ENCODE assay signal across 8 cellular contexts in the genomic region with DNA sequence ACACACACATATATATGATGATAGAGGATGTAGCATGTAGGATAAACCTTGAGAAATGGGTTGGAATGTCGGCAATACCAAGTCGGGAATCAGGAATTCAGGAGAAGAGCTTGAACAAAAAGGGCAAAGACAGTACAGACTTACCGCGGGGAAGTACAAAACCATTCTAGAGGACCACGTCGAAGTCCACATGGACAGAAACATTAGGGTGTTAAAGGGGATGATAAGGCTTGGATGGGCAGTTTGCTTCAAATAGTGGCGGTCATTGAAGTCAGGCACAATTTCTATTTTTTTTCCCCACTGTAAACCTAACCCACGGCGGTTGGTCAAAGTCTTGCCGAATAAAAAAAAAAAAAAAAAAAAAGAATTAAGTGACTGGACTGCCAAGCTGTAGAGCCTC. TPM values are rescaled to one million over a fixed set of nuclear protein-coding genes. Genes with fewer than 3 reads are reported as not detected.
DNase-seq lines count a peak whose midpoint lies in the region; ATAC-seq and TF ChIP-seq lines count a peak whose summit lies in the region.

No MANE protein-coding gene starts in this region.

- intact Hi-C loops in Caco-2 (cut with micrococcal nuclease; ENCODE audit: unreplicated experiment), result loop anchor here (2.0 kb wide), 1 partner anchor 224 kb away; no protein-coding TSS in a partner anchor

- H3K9me3 ChIP-seq in Caco-2 (no peaks in the 10 kb centered on the region), ectodermal cell (ENCODE audit: control insufficient read depth, low read length) (no peaks in the 10 kb centered on the region), neuron (ENCODE audit: low read length) (peaks cover 3% of the 10 kb centered on the region)

- H3K4me3 ChIP-seq in Caco-2 (ENCODE audit: low read depth, low read length) (peak overlapping the region; percentile 86), ectodermal cell (ENCODE audit: insufficient read depth, low read depth, low read length) (peak overlapping the region; percentile 82), neuron (ENCODE audit: low read length) (peak overlapping the region; percentile 57)

- no peaks in the 10 kb centered on the region for H3K27me3 Mint-ChIP-seq in Caco-2 (ENCODE audit: insufficient read depth, unreplicated experiment)

- H3K9me3 Mint-ChIP-seq in Caco-2 (ENCODE audit: unreplicated experiment), result no peaks in the 10 kb centered on the region

- DNase-seq in Caco-2 (peak in 1 of 2 experiments; percentile 3), NCI-H146 (lab: John Stamatoyannopoulos, UW) (peak; percentile 27), LoVo (ENCODE audit: low spot score) (no peak)
- no peak for DNase-seq in stimulated activated CD4-positive, alpha-beta T cell treated with anti-CD3 and anti-CD28 coated beads, Interleukin-2, amount 100 ng/mL, for 48 hours

- CTCF ChIA-PET in Caco-2 (lab: Charles Lee), result interaction anchor here (0.6 kb wide), 1 partner anchor 242 kb away, joined by 3 read pairs; no protein-coding TSS in a partner anchor

- ATAC-seq in GM19328 (IDR thresholded peaks at IDR 0.05; ENCODE audit: unreplicated experiment) (no peak), HG03565 (IDR thresholded peaks at IDR 0.05; ENCODE audit: unreplicated experiment) (no peak)

- no peak for TF ChIP-seq CTCF in Caco-2 (IDR thresholded peaks at IDR 0.05; ENCODE audit: insufficient read depth in 1 of 2, low read depth in 1 of 2, low read length in 1 of 2, severe bottlenecking in 1 of 2, unreplicated experiment in 1 of 2)

- peak overlapping the region; percentile 85 for H2AFZ ChIP-seq in neuron (ENCODE audit: low read depth, low read length)

- H3K36me3 ChIP-seq in Caco-2 (ENCODE audit: control insufficient read depth, insufficient read depth, low read length), result no peaks in the 10 kb centered on the region
- H3K36me3 ChIP-seq in ectodermal cell (ENCODE audit: control insufficient read depth, insufficient read depth, low read length), result no peaks in the 10 kb centered on the region
- H3K36me3 ChIP-seq in neuron (ENCODE audit: insufficient read depth, low read length), result peaks cover 1% of the 10 kb centered on the region

- peaks cover 6% of the 10 kb centered on the region; the same call in 1 of the 2 replicates for H3K4me1 ChIP-seq in Caco-2
- H3K4me1 ChIP-seq in ectodermal cell (ENCODE audit: control insufficient read depth, insufficient read depth, low read length), result peaks cover 14% of the 10 kb centered on the region
- H3K4me1 ChIP-seq in neuron (ENCODE audit: insufficient read depth, low read length), result peaks cover 12% of the 10 kb centered on the region

- POLR2A ChIA-PET in Caco-2 (lab: Charles Lee), result interaction anchor here (0.6 kb wide), 1 partner anchor 1430 kb away, joined by 6 read pairs; no protein-coding TSS in a partner anchor

- H3K36me3 Mint-ChIP-seq in Caco-2 (ENCODE audit: insufficient read depth, unreplicated experiment), result peaks cover 21% of the 10 kb centered on the region

- peak overlapping the region; percentile 88 for H3K27ac Mint-ChIP-seq in Caco-2 (ENCODE audit: unreplicated experiment)

- peaks cover 21% of the 10 kb centered on the region for H3K4me1 Mint-ChIP-seq in Caco-2 (ENCODE audit: low read depth, unreplicated experiment)

- peak overlapping the region; percentile 80 for H3K4me3 Mint-ChIP-seq in Caco-2 (ENCODE audit: unreplicated experiment)

- 89 to 90% methylated on average over 10 of the region's 10 CpGs for WGBS in ectodermal cell, 2 experiments

- H3K27me3 ChIP-seq in Caco-2 (replicated peaks; ENCODE audit: control insufficient read depth, insufficient read depth, low read length) (no peaks in the 10 kb centered on the region), ectodermal cell (ENCODE audit: control insufficient read depth, insufficient read depth, low read length, poor library complexity, severe bottlenecking) (no peaks in the 10 kb centered on the region), neuron (ENCODE audit: insufficient read depth, low read length) (no peaks in the 10 kb centered on the region)

- no peak overlapping the region for H3K27ac ChIP-seq in ectodermal cell (ENCODE audit: insufficient read depth, low read depth, low read length, poor library complexity, severe bottlenecking)

- TSS peak; percentile 61 for BruUV-seq in Caco-2 (replicated peaks; lab: Mats Ljungman, UMichigan)

RNA-seq across cellular contexts. Expression of gene NUS1, which starts 0.8 kb away (rescaled TPM):
- 38.9 and 41.1 TPM in 2 replicates for total RNA-seq in Caco-2 (2022)
- 49.7 TPM for polyA plus RNA-seq in ectodermal cell (2013, experiment 1 of 4)
- polyA plus RNA-seq in ectodermal cell (2013, experiment 2 of 4), result 50.4 TPM
- 42.9 TPM for polyA plus RNA-seq in ectodermal cell (2013, experiment 3 of 4)
- polyA plus RNA-seq in ectodermal cell (2013, experiment 4 of 4), result 45.9 TPM
